ENCODE assay signal across 22 cellular contexts in genomic region chr2:115609978-115610377, GRCh38.
"Had no signal": no experiment of that assay in that cellular context is flagged by ENCODE, and none has a peak within 500 bp of the region (broad histone marks: within the 10 kb centered on the region; RNA-seq: fewer than 3 reads in every experiment).

No MANE protein-coding gene starts in this region.

- H3K4me1 Mint-ChIP-seq: activated CD8-positive, alpha-beta memory T cell treated with anti-CD3 and anti-CD28 coated beads, Interleukin-2, amount 10 ng/mL, durations not matched to agents 7 days and 5 days; stimulated activated effector memory CD8-positive, alpha-beta T cell treated with anti-CD3 and anti-CD28 coated beads, Interleukin-12 subunit alpha, Interleukin-12 subunit beta, amount 100 ng/mL, for 72 hours had no signal

- H3K27me3 ChIP-seq: neutrophil, right lobe of liver, testis had no signal

- H3K36me3 ChIP-seq: left ventricle myocardium inferior, neutrophil, right lobe of liver had no signal

- H3K27ac ChIP-seq: coronary artery, left ventricle myocardium inferior, neutrophil, parathyroid adenoma, right lobe of liver, testis had no signal

- DNase-seq: activated CD4-positive, alpha-beta memory T cell treated with anti-CD3 and anti-CD28 coated beads for 36 hours; activated CD4-positive, alpha-beta T cell treated with anti-CD3 and anti-CD28 coated beads for 4 hours; activated CD8-positive, alpha-beta memory T cell treated with anti-CD3 and anti-CD28 coated beads, Interleukin-2, amount 10 ng/mL, durations not matched to agents 7 days and 5 days; activated naive CD4-positive, alpha-beta T cell treated with Interleukin-2 at 50 U/mL for 16 hours; anterior cingulate cortex; erythroblast; foreskin melanocyte; head of caudate nucleus; left ventricle myocardium inferior; mesendoderm; naive thymus-derived CD8-positive, alpha-beta T cell; right lobe of liver; stimulated activated CD4-positive, alpha-beta T cell treated with anti-CD3 and anti-CD28 coated beads, Interleukin-4, amount 100 ng/mL, for 1 hour; testis had no signal

- ATAC-seq: activated CD8-positive, alpha-beta memory T cell treated with anti-CD3 and anti-CD28 coated beads, Interleukin-2, amount 10 ng/mL, durations not matched to agents 7 days and 5 days; naive thymus-derived CD8-positive, alpha-beta T cell; right lobe of liver; stimulated activated effector memory CD8-positive, alpha-beta T cell treated with anti-CD3 and anti-CD28 coated beads, Interleukin-12 subunit alpha, Interleukin-12 subunit beta, amount 100 ng/mL, for 72 hours; WTC11 had no signal

- H3K4me1 ChIP-seq: left ventricle myocardium inferior, parathyroid adenoma, right lobe of liver, testis had no signal

- H3K4me3 Mint-ChIP-seq: activated CD4-positive, alpha-beta memory T cell treated with anti-CD3 and anti-CD28 coated beads for 36 hours; activated CD8-positive, alpha-beta memory T cell treated with anti-CD3 and anti-CD28 coated beads, Interleukin-2, amount 10 ng/mL, durations not matched to agents 7 days and 5 days; naive thymus-derived CD8-positive, alpha-beta T cell; stimulated activated effector memory CD8-positive, alpha-beta T cell treated with anti-CD3 and anti-CD28 coated beads, Interleukin-12 subunit alpha, Interleukin-12 subunit beta, amount 100 ng/mL, for 72 hours; WTC11 had no signal

- H3K27ac Mint-ChIP-seq: activated CD4-positive, alpha-beta memory T cell treated with anti-CD3 and anti-CD28 coated beads for 36 hours; activated CD8-positive, alpha-beta memory T cell treated with anti-CD3 and anti-CD28 coated beads, Interleukin-2, amount 10 ng/mL, durations not matched to agents 7 days and 5 days; activated T-helper 2 cell treated with anti-CD3 and anti-CD28 coated beads, Interferon-gamma antibody, Interleukin-2, Interleukin-4, amounts not matched to agents 10 μg/mL and 5 μg/mL and 100 μg/mL, durations not matched to agents 14 hours and 24 hours and 36 hours; naive thymus-derived CD8-positive, alpha-beta T cell; stimulated activated effector memory CD8-positive, alpha-beta T cell treated with anti-CD3 and anti-CD28 coated beads, Interleukin-12 subunit alpha, Interleukin-12 subunit beta, amount 100 ng/mL, for 72 hours; WTC11 had no signal

- H3K4me3 ChIP-seq: coronary artery, left ventricle myocardium inferior, right lobe of liver, smooth muscle cell, testis had no signal

- FAIRE-seq: keratinocyte had no signal

- H3K36me3 Mint-ChIP-seq: activated CD4-positive, alpha-beta memory T cell treated with anti-CD3 and anti-CD28 coated beads for 36 hours; activated CD8-positive, alpha-beta memory T cell treated with anti-CD3 and anti-CD28 coated beads, Interleukin-2, amount 10 ng/mL, durations not matched to agents 7 days and 5 days; naive thymus-derived CD8-positive, alpha-beta T cell; stimulated activated effector memory CD8-positive, alpha-beta T cell treated with anti-CD3 and anti-CD28 coated beads, Interleukin-12 subunit alpha, Interleukin-12 subunit beta, amount 100 ng/mL, for 72 hours had no signal

- H3K9me3 ChIP-seq: left ventricle myocardium inferior, neutrophil, right lobe of liver, testis had no signal

- H3K27me3 Mint-ChIP-seq: activated CD4-positive, alpha-beta memory T cell treated with anti-CD3 and anti-CD28 coated beads for 36 hours; activated CD8-positive, alpha-beta memory T cell treated with anti-CD3 and anti-CD28 coated beads, Interleukin-2, amount 10 ng/mL, durations not matched to agents 7 days and 5 days; naive thymus-derived CD8-positive, alpha-beta T cell had no signal
